In the genomic region with DNA sequence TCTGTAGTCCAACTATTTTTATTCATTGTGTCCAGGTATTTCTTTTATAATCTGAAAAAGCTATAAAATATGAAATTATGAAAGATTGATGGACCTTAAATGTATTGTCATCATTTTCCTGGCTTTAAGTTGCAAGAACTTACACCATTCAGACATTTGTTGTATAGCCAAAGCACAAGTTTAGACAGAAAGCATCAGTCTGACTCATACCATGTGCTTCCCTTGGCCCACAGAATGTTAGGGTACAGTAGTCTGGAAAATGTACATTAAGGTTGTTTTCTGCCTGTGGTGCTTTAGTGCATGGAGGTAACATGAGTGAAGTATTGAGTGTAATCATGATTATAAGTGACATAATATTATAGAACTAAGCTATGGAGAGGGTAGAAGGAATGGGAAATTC, we compare ENCODE assay signal across 29 cellular contexts.
"Had no signal": no experiment of that assay in that cellular context is flagged by ENCODE, and none has a peak within 500 bp of the region (broad histone marks: within the 10 kb centered on the region; RNA-seq: fewer than 3 reads in every experiment).

No MANE protein-coding gene starts in this region.

- H3K4me3 Mint-ChIP-seq: activated CD4-positive, alpha-beta memory T cell treated with anti-CD3 and anti-CD28 coated beads for 36 hours; activated CD4-positive, alpha-beta T cell treated with anti-CD3 and anti-CD28 coated beads for 36 hours; activated CD4-positive, alpha-beta T cell treated with anti-CD3 and anti-CD28 coated beads, Interleukin-2, amount 10 ng/mL, durations not matched to agents 24 days and 14 days; activated CD8-positive, alpha-beta T cell treated with anti-CD3 and anti-CD28 coated beads, Interleukin-2, amount 10 ng/mL, durations not matched to agents 7 days and 5 days; activated naive CD4-positive, alpha-beta T cell treated with anti-CD3 and anti-CD28 coated beads for 36 hours; activated naive CD8-positive, alpha-beta T cell treated with anti-CD3 and anti-CD28 coated beads, Interleukin-2, amount 10 ng/mL, durations not matched to agents 7 days and 5 days; activated T-cell treated with anti-CD3 and anti-CD28 coated beads, Interleukin-2, amount 50 U/mL, for 4 hours; activated T-helper 17 cell treated with anti-CD3 and anti-CD28 coated beads, Interleukin-2, amount 50 U/mL, for 72 hours had no signal

- FAIRE-seq: endometrium, endothelial cell of umbilical vein, frontal cortex had no signal

- H3K27me3 ChIP-seq: ascending aorta, brain microvascular endothelial cell, cardiac muscle cell, colonic mucosa, esophagus squamous epithelium had no signal

- H3K4me1 Mint-ChIP-seq: activated T-helper 17 cell treated with anti-CD3 and anti-CD28 coated beads, Interleukin-2, amount 50 U/mL, for 72 hours had no signal

- H3K27me3 Mint-ChIP-seq: activated CD4-positive, alpha-beta memory T cell treated with anti-CD3 and anti-CD28 coated beads for 36 hours; activated CD4-positive, alpha-beta T cell treated with anti-CD3 and anti-CD28 coated beads for 36 hours; activated CD4-positive, alpha-beta T cell treated with anti-CD3 and anti-CD28 coated beads, Interleukin-2, amount 10 ng/mL, durations not matched to agents 24 days and 14 days; activated T-helper 17 cell treated with anti-CD3 and anti-CD28 coated beads, Interleukin-2, amount 50 U/mL, for 72 hours had no signal

- DNase-seq: activated CD4-positive, alpha-beta memory T cell treated with anti-CD3 and anti-CD28 coated beads for 36 hours; activated CD4-positive, alpha-beta T cell treated with anti-CD3 and anti-CD28 coated beads for 36 hours; activated CD4-positive, alpha-beta T cell treated with anti-CD3 and anti-CD28 coated beads, Interleukin-2, amount 10 ng/mL, durations not matched to agents 24 days and 14 days; activated CD4-positive, CD25-positive, alpha-beta regulatory T cell; activated CD4-positive, CD25-positive, alpha-beta regulatory T cell treated with anti-CD3 and anti-CD28 coated beads, Interleukin-2, amount 50 U/mL, for 72 hours; activated CD8-positive, alpha-beta memory T cell treated with anti-CD3 and anti-CD28 coated beads, Interleukin-2, amount 50 U/mL, for 48 hours; activated CD8-positive, alpha-beta T cell treated with anti-CD3 and anti-CD28 coated beads, Interleukin-2, amount 10 ng/mL, durations not matched to agents 7 days and 5 days; activated effector memory CD4-positive, alpha-beta T cell treated with Interleukin-2 at 50 U/mL for 16 hours; activated gamma-delta T cell treated with Interleukin-2 at 50 U/mL for 16 hours; activated naive CD4-positive, alpha-beta T cell treated with anti-CD3 and anti-CD28 coated beads for 36 hours; activated naive CD8-positive, alpha-beta T cell treated with anti-CD3 and anti-CD28 coated beads, Interleukin-2, amount 10 ng/mL, durations not matched to agents 7 days and 5 days; activated T-cell treated with anti-CD3 and anti-CD28 coated beads, Interleukin-2, amount 50 U/mL, for 4 hours; brain microvascular endothelial cell; central memory CD4-positive, alpha-beta T cell; cerebellar nuclear complex; colonic mucosa; effector CD8-positive, alpha-beta T cell; erythroblast; esophagus squamous epithelium; head of caudate nucleus; hippocampal formation; T-helper 2 cell had no signal

- H3K4me1 ChIP-seq: ascending aorta, colonic mucosa had no signal

- H3K27ac ChIP-seq: ascending aorta, brain microvascular endothelial cell, cardiac muscle cell, colonic mucosa, esophagus squamous epithelium had no signal

- ATAC-seq: activated CD4-positive, alpha-beta T cell treated with anti-CD3 and anti-CD28 coated beads for 36 hours; activated CD8-positive, alpha-beta T cell treated with anti-CD3 and anti-CD28 coated beads, Interleukin-2, amount 10 ng/mL, durations not matched to agents 7 days and 5 days; activated naive CD4-positive, alpha-beta T cell treated with anti-CD3 and anti-CD28 coated beads, Interleukin-2, amount 50 U/mL, for 72 hours; activated T-cell treated with anti-CD3 and anti-CD28 coated beads, Interleukin-2, amount 50 U/mL, for 4 hours; activated T-helper 17 cell treated with anti-CD3 and anti-CD28 coated beads, Interleukin-2, amount 50 U/mL, for 72 hours had no signal

- H3K9me3 ChIP-seq: ascending aorta, colonic mucosa, esophagus squamous epithelium had no signal

- H3K36me3 ChIP-seq: ascending aorta, brain microvascular endothelial cell, cardiac muscle cell, colonic mucosa, esophagus squamous epithelium had no signal

- H3K4me3 ChIP-seq: ascending aorta, cardiac muscle cell, colonic mucosa, esophagus squamous epithelium had no signal

- H3K27ac Mint-ChIP-seq: activated CD4-positive, alpha-beta memory T cell treated with anti-CD3 and anti-CD28 coated beads for 36 hours; activated CD4-positive, alpha-beta T cell treated with anti-CD3 and anti-CD28 coated beads for 36 hours; activated CD4-positive, alpha-beta T cell treated with anti-CD3 and anti-CD28 coated beads, Interleukin-2, amount 10 ng/mL, durations not matched to agents 24 days and 14 days; activated CD8-positive, alpha-beta T cell treated with anti-CD3 and anti-CD28 coated beads, Interleukin-2, amount 10 ng/mL, durations not matched to agents 7 days and 5 days; activated naive CD4-positive, alpha-beta T cell treated with anti-CD3 and anti-CD28 coated beads for 36 hours; activated naive CD4-positive, alpha-beta T cell treated with anti-CD3 and anti-CD28 coated beads, Interleukin-2, amount 50 U/mL, for 72 hours; activated naive CD8-positive, alpha-beta T cell treated with anti-CD3 and anti-CD28 coated beads, Interleukin-2, amount 10 ng/mL, durations not matched to agents 7 days and 5 days; activated T-helper 17 cell treated with anti-CD3 and anti-CD28 coated beads, Interleukin-2, amount 50 U/mL, for 72 hours had no signal
